In genomic region chr6:110815260-110816109, GRCh38 we compare ENCODE assay signal across 1 cellular context.
TF ChIP-seq lines count a peak whose summit lies in the region.

Gene CDK19, minus strand, starts transcription at chr6:110815469. Its CDS starts 333 bp downstream, at chr6:110815136.

TF ChIP-seq in HepG2, 621 proteins besides CTCF, POLR2A, EP300 and RAD21 (continued from another document and continues in another):
- TF ChIP-seq BCLAF1 (IDR thresholded peaks at IDR 0.05) (no peak), ARID4A (CRISPR knock-in tag; IDR thresholded peaks at IDR 0.05; ENCODE audit: borderline replicate concordance) (peak; percentile 87), PHF5A (CRISPR knock-in tag; IDR thresholded peaks at IDR 0.05; ENCODE audit: low read depth, unreplicated experiment) (peak; percentile 87), CSRNP2 (CRISPR knock-in tag; conservative IDR thresholded peaks at IDR 0.05; ENCODE audit: low read depth) (no peak), CAMTA2 (CRISPR knock-in tag; IDR thresholded peaks at IDR 0.05; ENCODE audit: borderline replicate concordance) (no peak), ZSCAN12 (CRISPR knock-in tag; IDR thresholded peaks at IDR 0.05) (0 out of 2 replicates have a peak, but pooled peaks have one; percentile 25), MZF1 (CRISPR knock-in tag; IDR thresholded peaks at IDR 0.05; ENCODE audit: borderline replicate concordance) (no peak), ZNF570 (CRISPR knock-in tag; IDR thresholded peaks at IDR 0.05; ENCODE audit: borderline replicate concordance) (no peak), TBX3 (IDR thresholded peaks at IDR 0.05; ENCODE audit: borderline replicate concordance) (0 out of 2 replicates have a peak, but pooled peaks have one; percentile 34), SIX1 (CRISPR knock-in tag; IDR thresholded peaks at IDR 0.05; ENCODE audit: borderline replicate concordance) (no peak), ZNF121 (CRISPR knock-in tag; IDR thresholded peaks at IDR 0.05) (no peak), NKX3-1 (CRISPR knock-in tag; IDR thresholded peaks at IDR 0.05) (no peak), ZNF557 (CRISPR knock-in tag; IDR thresholded peaks at IDR 0.05) (no peak), HDAC2 (CRISPR knock-in tag; IDR thresholded peaks at IDR 0.05) (0 out of 2 replicates have a peak, but pooled peaks have one; percentile 16), NR3C1 (CRISPR knock-in tag; IDR thresholded peaks at IDR 0.05) (no peak), NONO (IDR thresholded peaks at IDR 0.05) (no peak), NONO (CRISPR knock-in tag; conservative IDR thresholded peaks at IDR 0.05) (peak; percentile 61), IRF2 (CRISPR knock-in tag; IDR thresholded peaks at IDR 0.05) (peak; percentile 78; the same call in 1 of the 2 replicates), ZNF441 (CRISPR knock-in tag; IDR thresholded peaks at IDR 0.05; ENCODE audit: borderline replicate concordance) (peak; percentile 11; the same call in 1 of the 2 replicates), GATA4 (IDR thresholded peaks at IDR 0.05; ENCODE audit: borderline replicate concordance, low read depth) (peak; percentile 34; the same call in 1 of the 2 replicates), ZGPAT (CRISPR knock-in tag; IDR thresholded peaks at IDR 0.05) (peak; percentile 92), GMEB1 (CRISPR knock-in tag; IDR thresholded peaks at IDR 0.05; ENCODE audit: borderline replicate concordance) (peak; percentile 83), STAG1 (CRISPR knock-in tag; IDR thresholded peaks at IDR 0.05) (no peak), TARDBP (CRISPR knock-in tag; IDR thresholded peaks at IDR 0.05) (peak; percentile 22), ZNF3 (CRISPR knock-in tag; IDR thresholded peaks at IDR 0.05) (no peak), RCOR2 (CRISPR knock-in tag; IDR thresholded peaks at IDR 0.05) (no peak), FOXA1 (IDR thresholded peaks at IDR 0.05) (no peak), FOXA1 (CRISPR knock-in tag; IDR thresholded peaks at IDR 0.05) (0 out of 2 replicates have a peak, but pooled peaks have one; percentile 6), ZNF550 (CRISPR knock-in tag; IDR thresholded peaks at IDR 0.05; ENCODE audit: borderline replicate concordance) (no peak), ZNF383 (CRISPR knock-in tag; IDR thresholded peaks at IDR 0.05; ENCODE audit: borderline replicate concordance) (no peak), ZNF496 (CRISPR knock-in tag; IDR thresholded peaks at IDR 0.05; ENCODE audit: insufficient replicate concordance) (no peak), RERE (CRISPR knock-in tag; IDR thresholded peaks at IDR 0.05; ENCODE audit: low read depth) (no peak; the same call in 1 of the 2 replicates), CBX1 (IDR thresholded peaks at IDR 0.05; ENCODE audit: low read depth) (peak; percentile 84), NFIB (CRISPR knock-in tag; IDR thresholded peaks at IDR 0.05; ENCODE audit: borderline replicate concordance) (no peak), HES4 (CRISPR knock-in tag; IDR thresholded peaks at IDR 0.05; ENCODE audit: borderline replicate concordance) (no peak), BCL6 (CRISPR knock-in tag; IDR thresholded peaks at IDR 0.05) (peak; percentile 19; the same call in 1 of the 2 replicates), ZNF33A (CRISPR knock-in tag; IDR thresholded peaks at IDR 0.05; ENCODE audit: borderline replicate concordance) (no peak), TGIF2 (CRISPR knock-in tag; IDR thresholded peaks at IDR 0.05) (no peak), HNRNPLL (IDR thresholded peaks at IDR 0.05; ENCODE audit: low read depth, low read length, poor library complexity, severe bottlenecking) (peak; percentile 66), SATB2 (CRISPR knock-in tag; IDR thresholded peaks at IDR 0.05) (peak; percentile 43; the same call in 1 of the 2 replicates), ZNF12 (CRISPR knock-in tag; IDR thresholded peaks at IDR 0.05) (no peak), ZBTB8A (CRISPR knock-in tag; IDR thresholded peaks at IDR 0.05; ENCODE audit: borderline replicate concordance, low read depth) (no peak), ZNF367 (CRISPR knock-in tag; IDR thresholded peaks at IDR 0.05; ENCODE audit: borderline replicate concordance) (no peak), CENPX (CRISPR knock-in tag; IDR thresholded peaks at IDR 0.05) (no peak), MBNL3 (CRISPR knock-in tag; conservative IDR thresholded peaks at IDR 0.05) (no peak), AGO1 (IDR thresholded peaks at IDR 0.05; ENCODE audit: low read depth, low read length, poor library complexity, severe bottlenecking) (no peak), TEF (CRISPR knock-in tag; IDR thresholded peaks at IDR 0.05) (no peak), ZSCAN25 (CRISPR knock-in tag; IDR thresholded peaks at IDR 0.05) (peak; percentile 60; the same call in 1 of the 2 replicates), EED (CRISPR knock-in tag; IDR thresholded peaks at IDR 0.05) (no peak), NFIC (IDR thresholded peaks at IDR 0.05; ENCODE audit: low read length) (no peak), HNRNPH1 (optimal IDR thresholded peaks at IDR 0.05; ENCODE audit: low read depth, low read length) (no peak), KMT2A (CRISPR knock-in tag; IDR thresholded peaks at IDR 0.05) (peak; percentile 39), ZNF768 (CRISPR knock-in tag; IDR thresholded peaks at IDR 0.05) (no peak), ZNF766 (CRISPR knock-in tag; IDR thresholded peaks at IDR 0.05; ENCODE audit: borderline replicate concordance) (no peak), RORA (CRISPR knock-in tag; IDR thresholded peaks at IDR 0.05) (no peak)
